ENCODE assay signal across 1 cellular context in genomic region chr5:146290318-146290717, GRCh38.
TF ChIP-seq lines count a peak whose summit lies in the region.

No MANE protein-coding gene starts in this region.

TF ChIP-seq in K562, 482 proteins besides CTCF, POLR2A, EP300 and RAD21:
- TF ChIP-seq SREBF1 (IDR thresholded peaks at IDR 0.05; ENCODE audit: borderline replicate concordance, low read depth, low read length) (no peak), ZHX1 (conservative IDR thresholded peaks at IDR 0.05; ENCODE audit: low read length) (no peak), HNRNPUL1 (IDR thresholded peaks at IDR 0.05; ENCODE audit: low read length) (no peak), TARDBP (IDR thresholded peaks at IDR 0.05) (no peak), LCOR (CRISPR knock-in tag; IDR thresholded peaks at IDR 0.05) (no peak), PHF21A (IDR thresholded peaks at IDR 0.05; ENCODE audit: borderline replicate concordance, low read depth) (no peak), ZNF644 (tag; IDR thresholded peaks at IDR 0.05; ENCODE audit: low read depth) (no peak), NFIX (CRISPR knock-in tag; IDR thresholded peaks at IDR 0.05; ENCODE audit: low read depth) (no peak), EZH2 (IDR thresholded peaks at IDR 0.05; ENCODE audit: borderline replicate concordance, low read depth, low read length) (no peak)
